In genomic region chr9:127785023-127785932, GRCh38 we compare ENCODE assay signal across 8 cellular contexts. TPM values are rescaled to one million over a fixed set of nuclear protein-coding genes. Genes with fewer than 3 reads are reported as not detected.
DNase-seq lines count a peak whose midpoint lies in the region; ATAC-seq and TF ChIP-seq lines count a peak whose summit lies in the region.

No MANE protein-coding gene starts in this region.

- H3K27ac ChIP-seq in coronary artery = peak overlapping the region; percentile 92 to 100

- CTCF ChIA-PET in activated CD4-positive, alpha-beta T cell treated with anti-CD3 and anti-CD28 coated beads, Interleukin-2, amount 10 ng/mL, durations not matched to agents 7 days and 5 days (lab: Charles Lee) = interaction anchor here (0.6 to 5.6 kb wide), 22 partner anchors 9 to 933 kb away, joined by 3 to 31 read pairs (median 4); partner anchors contain the start of genes EEIG1 and TOR2A

- TF ChIP-seq CTCF in BE2C (IDR thresholded peaks at IDR 0.05; ENCODE audit: low read depth, low read length) (peak; percentile 68), coronary artery (IDR thresholded peaks at IDR 0.05) (peak; percentile 97)

- H3K4me3 Mint-ChIP-seq in activated CD4-positive, alpha-beta T cell treated with anti-CD3 and anti-CD28 coated beads, Interleukin-2, amount 10 ng/mL, durations not matched to agents 7 days and 5 days = peak overlapping the region; percentile 96

- H3K9me3 Mint-ChIP-seq in activated CD4-positive, alpha-beta T cell treated with anti-CD3 and anti-CD28 coated beads, Interleukin-2, amount 10 ng/mL, durations not matched to agents 7 days and 5 days = no peaks in the 10 kb centered on the region

- H3K27ac Mint-ChIP-seq in activated CD4-positive, alpha-beta T cell treated with anti-CD3 and anti-CD28 coated beads, Interleukin-2, amount 10 ng/mL, durations not matched to agents 7 days and 5 days = peak overlapping the region; percentile 96

- H3K27me3 Mint-ChIP-seq in activated CD4-positive, alpha-beta T cell treated with anti-CD3 and anti-CD28 coated beads, Interleukin-2, amount 10 ng/mL, durations not matched to agents 7 days and 5 days = no peaks in the 10 kb centered on the region

- POLR2A ChIA-PET in activated CD4-positive, alpha-beta T cell treated with anti-CD3 and anti-CD28 coated beads, Interleukin-2, amount 10 ng/mL, durations not matched to agents 7 days and 5 days (lab: Charles Lee) = interaction anchor here (0.7 kb wide), 1 partner anchor 50 kb away, joined by 3 read pairs; the partner anchor contains the start of gene TOR2A

- peak; percentile 42 for ATAC-seq in GM19043 (IDR thresholded peaks at IDR 0.05; ENCODE audit: low read depth, unreplicated experiment)
- ATAC-seq in HG03432 (IDR thresholded peaks at IDR 0.05; ENCODE audit: unreplicated experiment) = peak; percentile 52
- peak; percentile 64 for ATAC-seq in left lobe of liver

- peaks cover 72% of the 10 kb centered on the region for H3K4me1 Mint-ChIP-seq in activated CD4-positive, alpha-beta T cell treated with anti-CD3 and anti-CD28 coated beads, Interleukin-2, amount 10 ng/mL, durations not matched to agents 7 days and 5 days

- DNase-seq in BE2C (peak; percentile 92), NCI-H524 treated with DMSO at 0.1 percent for 48 hours (lab: John Stamatoyannopoulos, UW) (peak; percentile 27), coronary artery (ENCODE audit: low spot score) (peak; percentile 92), left lobe of liver (ENCODE audit: low spot score) (peak; percentile 90)
- peak; percentile 90 for DNase-seq in activated CD4-positive, alpha-beta T cell treated with anti-CD3 and anti-CD28 coated beads, Interleukin-2, amount 10 ng/mL, durations not matched to agents 7 days and 5 days
- peak; percentile 81 to 86 for DNase-seq in stimulated activated CD4-positive, alpha-beta T cell treated with anti-CD3 and anti-CD28 coated beads, Interleukin-2, amount 100 ng/mL, for 48 hours

- peaks cover 34% of the 10 kb centered on the region for H3K36me3 Mint-ChIP-seq in activated CD4-positive, alpha-beta T cell treated with anti-CD3 and anti-CD28 coated beads, Interleukin-2, amount 10 ng/mL, durations not matched to agents 7 days and 5 days (ENCODE audit: low read depth)

- H3K4me3 ChIP-seq in BE2C (ENCODE audit: low read depth, low read length) (peak overlapping the region; percentile 62), coronary artery (peak overlapping the region; percentile 94)

- H3K36me3 ChIP-seq in BE2C = peaks cover 35% of the 10 kb centered on the region

- no peaks in the 10 kb centered on the region for H3K27me3 ChIP-seq in BE2C

- H3K4me1 ChIP-seq in BE2C = peaks cover 6% of the 10 kb centered on the region; the same call in 1 of the 2 replicates

- no peaks in the 10 kb centered on the region for H3K9me3 ChIP-seq in BE2C

RNA-seq across cellular contexts. Expression of gene CDK9, which starts 0.6 kb away (rescaled TPM):
- 167 TPM for polyA plus RNA-seq in BE2C (2012; ENCODE audit: insufficient read depth, insufficient read length, low read depth)
- total RNA-seq in activated CD4-positive, alpha-beta T cell treated with anti-CD3 and anti-CD28 coated beads, Interleukin-2, amount 10 ng/mL, durations not matched to agents 7 days and 5 days = 100 to 1,000 TPM in 1 of 2 experiments, 10 to 100 TPM in 1; 99.4 to 110 TPM
- 55.5 TPM for total RNA-seq in left lobe of liver

RNA-seq across cellular contexts. Expression of gene SH2D3C, which starts 6.8 kb away (rescaled TPM):
- polyA plus RNA-seq in BE2C (2012; ENCODE audit: insufficient read depth, insufficient read length, low read depth) = 12.5 TPM
- total RNA-seq in activated CD4-positive, alpha-beta T cell treated with anti-CD3 and anti-CD28 coated beads, Interleukin-2, amount 10 ng/mL, durations not matched to agents 7 days and 5 days = 10 to 100 TPM; 67.9 to 71.4 TPM
- 3.4 TPM for total RNA-seq in left lobe of liver

RNA-seq across cellular contexts. Expression of gene FPGS, which starts 17.4 kb away (rescaled TPM):
- 75.4 TPM for polyA plus RNA-seq in BE2C (2012; ENCODE audit: insufficient read depth, insufficient read length, low read depth)
- 10 to 100 TPM; 66.7 to 78.1 TPM for total RNA-seq in activated CD4-positive, alpha-beta T cell treated with anti-CD3 and anti-CD28 coated beads, Interleukin-2, amount 10 ng/mL, durations not matched to agents 7 days and 5 days
- total RNA-seq in left lobe of liver = 82.9 TPM

RNA-seq across cellular contexts. Expression of gene TOR2A, which starts 50.2 kb away (rescaled TPM):
- polyA plus RNA-seq in BE2C (2012; ENCODE audit: insufficient read depth, insufficient read length, low read depth) = 33.8 TPM
- total RNA-seq in activated CD4-positive, alpha-beta T cell treated with anti-CD3 and anti-CD28 coated beads, Interleukin-2, amount 10 ng/mL, durations not matched to agents 7 days and 5 days = 10 to 100 TPM; 21.7 to 24.0 TPM
- 7.4 TPM for total RNA-seq in left lobe of liver

Comparison
In these comparisons a context has a peak if more than half of its experiments do, and no peak if none do; other contexts are left out.
1. Peak in every context shown above with its lines: DNase-seq, ATAC-seq, H3K4me3 ChIP-seq and H3K27ac ChIP-seq.
2. DNase-seq: peak in every context shown above with its lines; median percentile 92 in BE2C; 92 in coronary artery; 90 in activated CD4-positive, alpha-beta T cell treated with anti-CD3 and anti-CD28 coated beads, Interleukin-2, amount 10 ng/mL, durations not matched to agents 7 days and 5 days; 90 in left lobe of liver; 84 in stimulated activated CD4-positive, alpha-beta T cell treated with anti-CD3 and anti-CD28 coated beads, Interleukin-2, amount 100 ng/mL, for 48 hours; 27 in NCI-H524 treated with DMSO at 0.1 percent for 48 hours.
3. RNA of gene SH2D3C, which starts 6.8 kb away (total RNA-seq): 67.9 to 71.4 TPM in activated CD4-positive, alpha-beta T cell treated with anti-CD3 and anti-CD28 coated beads, Interleukin-2, amount 10 ng/mL, durations not matched to agents 7 days and 5 days; 3.4 TPM in left lobe of liver (single experiment); every median in the first group is over 10 times any median in the second.